ENCODE assay signal across 8 cellular contexts in the genomic region with DNA sequence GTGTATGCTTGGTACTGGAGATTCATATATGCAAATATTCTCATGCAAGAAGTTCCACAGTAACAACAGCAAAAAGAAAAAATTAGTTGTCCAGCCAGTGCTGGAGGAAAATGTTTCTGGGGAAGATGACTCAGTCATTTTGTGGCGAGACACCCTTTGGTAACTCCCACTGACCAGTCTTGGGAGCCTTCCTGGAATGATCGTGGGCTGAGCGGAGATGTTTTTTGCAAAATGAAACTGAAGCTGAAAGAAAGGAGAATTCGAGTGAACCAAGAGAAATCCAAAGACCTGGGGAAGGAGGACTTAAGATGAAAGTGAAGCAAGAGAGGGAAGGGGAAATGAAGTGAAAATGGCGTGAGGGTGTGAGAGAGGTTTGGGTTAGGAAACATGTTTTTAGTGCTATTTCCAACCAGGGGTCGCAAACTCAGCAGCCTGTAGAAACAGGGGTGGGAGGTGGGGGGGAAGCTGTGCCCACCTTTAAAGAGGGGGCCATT. TPM values are rescaled to one million over a fixed set of nuclear protein-coding genes. Genes with fewer than 3 reads are reported as not detected.
A peak's percentile ranks its signal among the peaks of the same experiment; 100 is the strongest.
DNase-seq lines count a peak whose midpoint lies in the region; ATAC-seq and TF ChIP-seq lines count a peak whose summit lies in the region.

No MANE protein-coding gene starts in this region.

- no peaks in the 10 kb centered on the region for H3K36me3 ChIP-seq in A673 (ENCODE audit: insufficient read depth, low read length, poor library complexity, severe bottlenecking)

- DNase-seq in A673 (ENCODE audit: low spot score) (no peak), HK-2 (ENCODE audit: unreplicated experiment) (peak; percentile 20), foreskin keratinocyte (peak in 1 of 2 donors; percentile 68), retinal pigment epithelial cell (ENCODE audit: low read depth) (no peak)
- DNase-seq in activated CD4-positive, alpha-beta memory T cell treated with anti-CD3 and anti-CD28 coated beads for 36 hours = peak; percentile 68

- peak overlapping the region; percentile 67 for H3K4me3 Mint-ChIP-seq in activated CD4-positive, alpha-beta memory T cell treated with anti-CD3 and anti-CD28 coated beads for 36 hours

- no peaks in the 10 kb centered on the region for H3K36me3 Mint-ChIP-seq in activated CD4-positive, alpha-beta memory T cell treated with anti-CD3 and anti-CD28 coated beads for 36 hours

- no peak for TF ChIP-seq CTCF in A673 (conservative IDR thresholded peaks at IDR 0.05; ENCODE audit: low read depth, low read length)
- no peak for TF ChIP-seq CTCF in foreskin keratinocyte (conservative IDR thresholded peaks at IDR 0.05)
- no peak for TF ChIP-seq CTCF in retinal pigment epithelial cell (conservative IDR thresholded peaks at IDR 0.05; ENCODE audit: low read depth, low read length)

- H3K27ac ChIP-seq in A673 (ENCODE audit: low read depth, low read length, poor library complexity, severe bottlenecking) (no peak overlapping the region), foreskin keratinocyte (peak overlapping the region; percentile 39)

- no TSS peak for BruUV-seq in A673 (replicated peaks; lab: Mats Ljungman, UMichigan)

- H3K27me3 Mint-ChIP-seq in activated CD4-positive, alpha-beta memory T cell treated with anti-CD3 and anti-CD28 coated beads for 36 hours = peaks cover 12% of the 10 kb centered on the region

- H3K4me1 Mint-ChIP-seq in activated CD4-positive, alpha-beta memory T cell treated with anti-CD3 and anti-CD28 coated beads for 36 hours (ENCODE audit: low read depth) = peaks cover 32% of the 10 kb centered on the region

- POLR2A ChIA-PET in A673 (lab: Charles Lee; ENCODE audit: low non-redundant PET) = interaction anchor here (0.5 kb wide), 1 partner anchor 329 kb away, joined by 3 read pairs; the partner anchor contains the start of gene RPS15A
- POLR2A ChIA-PET in activated CD4-positive, alpha-beta memory T cell treated with anti-CD3 and anti-CD28 coated beads for 36 hours (lab: Charles Lee) = interaction anchor here (3.0 kb wide), 1 partner anchor 9 kb away, joined by 23 read pairs; no protein-coding TSS in a partner anchor

- H3K4me3 ChIP-seq in A673 (ENCODE audit: low read depth, low read length, poor library complexity, severe bottlenecking) = peak overlapping the region; percentile 22
- H3K4me3 ChIP-seq in retinal pigment epithelial cell (ENCODE audit: low read length) = peak overlapping the region; percentile 30

- peak overlapping the region; percentile 87 for H3K27ac Mint-ChIP-seq in activated CD4-positive, alpha-beta memory T cell treated with anti-CD3 and anti-CD28 coated beads for 36 hours

- H3K4me1 ChIP-seq in A673 (ENCODE audit: insufficient read depth, low read length, poor library complexity, severe bottlenecking) = peaks cover 40% of the 10 kb centered on the region
- peaks cover 41% of the 10 kb centered on the region for H3K4me1 ChIP-seq in foreskin keratinocyte

- H3K9me3 ChIP-seq in A673 (ENCODE audit: low read depth, low read length, poor library complexity, severe bottlenecking) = no peaks in the 10 kb centered on the region

- CTCF ChIA-PET in A673 (lab: Charles Lee) = no interaction called here
- CTCF ChIA-PET in activated CD4-positive, alpha-beta memory T cell treated with anti-CD3 and anti-CD28 coated beads for 36 hours (lab: Charles Lee) = interaction anchor here (1.4 kb wide), 1 partner anchor 33 kb away, joined by 3 read pairs; no protein-coding TSS in a partner anchor

- ATAC-seq in foreskin keratinocyte = peak; percentile 31
- ATAC-seq in HG03432 (IDR thresholded peaks at IDR 0.05; ENCODE audit: unreplicated experiment) = no peak
- no peak for ATAC-seq in GM19463 (IDR thresholded peaks at IDR 0.05; ENCODE audit: unreplicated experiment)
- ATAC-seq in HG02588 (IDR thresholded peaks at IDR 0.05; ENCODE audit: unreplicated experiment) = no peak

- H3K9me3 Mint-ChIP-seq in activated CD4-positive, alpha-beta memory T cell treated with anti-CD3 and anti-CD28 coated beads for 36 hours = no peaks in the 10 kb centered on the region

- intact Hi-C loops in A673 (cut with micrococcal nuclease; ENCODE audit: unreplicated experiment) = no loop called here
- intact Hi-C loops in activated CD4-positive, alpha-beta memory T cell treated with anti-CD3 and anti-CD28 coated beads for 36 hours (cut with micrococcal nuclease) = loop anchor here (1.0 to 5.0 kb wide), 2 partner anchors 8 to 403 kb away; partner anchors contain the start of genes CCP110 and GDE1

- H3K27me3 ChIP-seq in A673 (replicated peaks; ENCODE audit: insufficient read depth, low read depth, low read length, poor library complexity) = no peaks in the 10 kb centered on the region
- no peaks in the 10 kb centered on the region for H3K27me3 ChIP-seq in foreskin keratinocyte

RNA-seq across cellular contexts. Expression of gene ITPRIPL2, which starts 5.2 kb away (rescaled TPM):
- total RNA-seq in A673 (2021) (20.2 and 22.8 TPM in 2 replicates), foreskin keratinocyte (15.2 and 18.1 TPM in 2 replicates)
- total RNA-seq in activated CD4-positive, alpha-beta memory T cell treated with anti-CD3 and anti-CD28 coated beads for 36 hours = 1 to 10 TPM; 8.9 to 9.7 TPM
- 3.3 and 3.5 TPM in 2 replicates for polyA plus RNA-seq in foreskin keratinocyte

RNA-seq across cellular contexts. Expression of gene SYT17, which starts 49.1 kb away (rescaled TPM):
- total RNA-seq in A673 (2021) (0.24 and 0.61 TPM in 2 replicates), foreskin keratinocyte (0.14 and 0.20 TPM in 2 replicates)
- under 1 TPM in 1 of 2 experiments, not detected in 1; 0.10 TPM for total RNA-seq in activated CD4-positive, alpha-beta memory T cell treated with anti-CD3 and anti-CD28 coated beads for 36 hours
- 0.08 and 0.22 TPM in 2 replicates for polyA plus RNA-seq in foreskin keratinocyte

RNA-seq across cellular contexts. Expression of gene COQ7, which starts 51.6 kb away (rescaled TPM):
- total RNA-seq in A673 (2021) = 22.7 and 24.3 TPM in 2 replicates
- 10 to 100 TPM; 14.1 to 15.2 TPM for total RNA-seq in activated CD4-positive, alpha-beta memory T cell treated with anti-CD3 and anti-CD28 coated beads for 36 hours
- 13.1 and 13.2 TPM in 2 replicates for total RNA-seq in foreskin keratinocyte
- 10.0 and 10.9 TPM in 2 replicates for polyA plus RNA-seq in foreskin keratinocyte

Comparison
In these comparisons a context has a peak if more than half of its experiments do, and no peak if none do; other contexts are left out.
1. DNase-seq: peak in HK-2 (single experiment) and activated CD4-positive, alpha-beta memory T cell treated with anti-CD3 and anti-CD28 coated beads for 36 hours (single experiment); none in A673 (single experiment) and retinal pigment epithelial cell (single experiment).